In the genomic region with DNA sequence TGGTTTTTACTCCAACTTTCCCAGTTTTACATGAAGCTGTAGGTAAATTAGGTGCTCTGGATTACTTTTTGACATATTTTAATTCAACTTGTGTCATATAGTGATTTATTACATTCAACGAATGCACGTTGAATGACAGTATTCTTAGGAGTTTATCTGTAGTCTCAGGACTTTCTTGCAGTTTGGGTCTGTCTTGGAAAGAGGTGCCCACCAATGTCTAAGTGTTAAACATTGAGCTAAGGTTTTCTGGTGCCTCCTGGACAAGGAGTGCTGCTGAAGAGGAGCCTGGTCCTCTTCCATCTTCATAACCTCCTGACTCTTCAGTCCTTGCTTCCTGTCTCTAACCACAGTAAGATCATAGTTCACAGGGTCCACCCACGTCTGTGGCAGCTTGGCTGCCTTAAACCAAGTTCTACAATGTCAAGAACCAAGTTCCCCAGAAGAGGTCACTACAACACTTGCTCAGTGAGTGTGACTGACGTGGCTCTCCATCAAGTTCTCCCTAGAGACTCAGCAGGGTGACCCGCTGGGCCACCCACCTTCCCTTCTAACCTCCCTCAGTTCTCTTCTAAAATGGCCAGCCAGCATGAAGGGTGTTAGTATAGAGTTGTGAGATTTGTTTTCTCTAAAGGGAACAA, we compare ENCODE assay signal across 8 cellular contexts. TPM values are rescaled to one million over a fixed set of nuclear protein-coding genes. Genes with fewer than 3 reads are reported as not detected.
DNase-seq lines count a peak whose midpoint lies in the region; ATAC-seq and TF ChIP-seq lines count a peak whose summit lies in the region.

No MANE protein-coding gene starts in this region.

- H3K4me2 ChIP-seq in neuronal stem cell (ENCODE audit: insufficient read depth, low read length, poor library complexity, severe bottlenecking), result no peak overlapping the region

- peak; percentile 98 for ATAC-seq in GM18909 (IDR thresholded peaks at IDR 0.05; ENCODE audit: poor library complexity, unreplicated experiment)
- ATAC-seq in HG03045 (IDR thresholded peaks at IDR 0.05; ENCODE audit: unreplicated experiment), result peak; percentile 98

- H3K23ac ChIP-seq in neuronal stem cell (ENCODE audit: low read depth, low read length, poor library complexity), result no peak overlapping the region

- no CpG with 5 or more reads among the region's 5 CpGs for WGBS in neuronal stem cell (ENCODE audit: extremely low coverage in 2 of 2, insufficient read length in 2 of 2, insufficient replicate concordance in 1 of 2), 2 donors

- no peak overlapping the region for H3K27ac ChIP-seq in neuronal stem cell (replicated peaks; ENCODE audit: low read length)

- peaks cover 0 to 6% (median 6%) of the 10 kb centered on the region in 3 experiments for H3K27me3 ChIP-seq in neuronal stem cell (ENCODE audit: control insufficient read depth in 3 of 3, insufficient read depth in 3 of 3, low read depth in 1 of 3, low read length in 3 of 3)

- no peak overlapping the region for H4K91ac ChIP-seq in neuronal stem cell (ENCODE audit: low read depth, low read length, poor library complexity)

- H4K8ac ChIP-seq in neuronal stem cell (ENCODE audit: low read depth, low read length), result no peak overlapping the region

- H3K14ac ChIP-seq in neuronal stem cell (ENCODE audit: low read length), result no peak overlapping the region

- no peak overlapping the region for H3K18ac ChIP-seq in neuronal stem cell (ENCODE audit: low read length)

- H3K4me1 ChIP-seq in neuronal stem cell (ENCODE audit: control insufficient read depth in 2 of 2, insufficient read depth in 1 of 2, low read depth in 1 of 2, low read length in 2 of 2), result peaks cover 0 to 4% of the 10 kb centered on the region in 2 donors

- H2AFZ ChIP-seq in neuronal stem cell (ENCODE audit: low read length), result no peak overlapping the region

- H3K79me1 ChIP-seq in neuronal stem cell (ENCODE audit: low read depth, low read length), result no peaks in the 10 kb centered on the region

- H3K4me3 ChIP-seq in fibroblast of pulmonary artery (replicated peaks; ENCODE audit: low read depth, low read length) (no peak overlapping the region), neuronal stem cell (ENCODE audit: low read length in 2 of 2) (no peak overlapping the region)

- H2BK15ac ChIP-seq in neuronal stem cell (ENCODE audit: low read length), result no peak overlapping the region

- H2BK5ac ChIP-seq in neuronal stem cell (ENCODE audit: low read length), result no peak overlapping the region

- peak; percentile 19 for TF ChIP-seq CTCF in fibroblast of pulmonary artery (IDR thresholded peaks at IDR 0.05; ENCODE audit: low read length, missing control alignments)

- H3K9ac ChIP-seq in neuronal stem cell (ENCODE audit: low read depth, low read length, poor library complexity), result no peak overlapping the region

- no peaks in the 10 kb centered on the region for H3K9me3 ChIP-seq in neuronal stem cell (replicated peaks in 1 of 2; ENCODE audit: control insufficient read depth in 2 of 2, insufficient read depth in 1 of 2, low read depth in 1 of 2, low read length in 2 of 2)

- H2BK12ac ChIP-seq in neuronal stem cell (ENCODE audit: low read length), result no peak overlapping the region

- H3K36me3 ChIP-seq in neuronal stem cell (replicated peaks in 1 of 2; ENCODE audit: control insufficient read depth in 2 of 2, insufficient read depth in 2 of 2, low read length in 2 of 2), result no peaks in the 10 kb centered on the region

- H2AK5ac ChIP-seq in neuronal stem cell (ENCODE audit: low read depth, low read length), result no peak overlapping the region

- DNase-seq in COLO829 (ENCODE audit: low spot score), result peak; percentile 74
- peak; percentile 33 for DNase-seq in NCI-H2107 (lab: John Stamatoyannopoulos, UW)
- peak; percentile 75 for DNase-seq in activated CD4-positive, alpha-beta T cell treated with anti-CD3 and anti-CD28 coated beads for 48 hours
- peak; percentile 23 for DNase-seq in fibroblast of pulmonary artery (ENCODE audit: low read depth)
- DNase-seq in renal cortical epithelial cell (ENCODE audit: low read depth), result peak; percentile 76
- no peak for DNase-seq in neuronal stem cell (ENCODE audit: low spot score)

- no peak overlapping the region for H3K4ac ChIP-seq in neuronal stem cell (ENCODE audit: low read length)

- no peak overlapping the region for H2BK120ac ChIP-seq in neuronal stem cell (ENCODE audit: low read depth, low read length)

RNA-seq across cellular contexts. Expression of a gene that starts 6.1 kb away (rescaled TPM):
- total RNA-seq in renal cortical epithelial cell, result not detected in 2 replicates
- 0.32 TPM for polyA plus RNA-seq in neuronal stem cell (2013, experiment 1 of 2)
- polyA plus RNA-seq in neuronal stem cell (2013, experiment 2 of 2), result 0.11 TPM
